Comparison of ENCODE assay signal across 1 cellular context in genomic region chr18:56490942-56491341, GRCh38.
TF ChIP-seq lines count a peak whose summit lies in the region.

No MANE protein-coding gene starts in this region.

TF ChIP-seq in HepG2, 621 proteins besides CTCF, POLR2A, EP300 and RAD21 (continued from another document):
- TF ChIP-seq SNAPC4 (CRISPR knock-in tag; IDR thresholded peaks at IDR 0.05) (no peak), HOXA7 (CRISPR knock-in tag; IDR thresholded peaks at IDR 0.05) (no peak), KLF13 (CRISPR knock-in tag; IDR thresholded peaks at IDR 0.05) (no peak), HMG20B (CRISPR knock-in tag; conservative IDR thresholded peaks at IDR 0.05) (no peak)
TF ChIP-seq in HepG2: peak in this region for 0.
